In genomic region chr17:42779942-42780815, GRCh38 we compare ENCODE assay signal across 1 cellular context.
TF ChIP-seq lines count a peak whose summit lies in the region.

Gene WNK4, plus strand, starts transcription at chr17:42780610. Its CDS starts 89 bp downstream, at chr17:42780699.

TF ChIP-seq in HepG2, 621 proteins besides CTCF, POLR2A, EP300 and RAD21 (continued from another document and continues in another):
- TF ChIP-seq ARID4A (CRISPR knock-in tag; IDR thresholded peaks at IDR 0.05; ENCODE audit: borderline replicate concordance) (peak; percentile 65), PPARG (CRISPR knock-in tag; conservative IDR thresholded peaks at IDR 0.05) (peak; percentile 83), NR0B2 (CRISPR knock-in tag; IDR thresholded peaks at IDR 0.05) (no peak), ZNF598 (CRISPR knock-in tag; IDR thresholded peaks at IDR 0.05; ENCODE audit: borderline replicate concordance) (no peak), ZBED4 (CRISPR knock-in tag; IDR thresholded peaks at IDR 0.05; ENCODE audit: borderline replicate concordance) (peak; percentile 65; the same call in 1 of the 2 replicates), ZNF781 (CRISPR knock-in tag; IDR thresholded peaks at IDR 0.05; ENCODE audit: borderline replicate concordance, not compliant biosample characterization) (peak; percentile 72), NFAT5 (CRISPR knock-in tag; IDR thresholded peaks at IDR 0.05) (no peak), DMAP1 (CRISPR knock-in tag; IDR thresholded peaks at IDR 0.05) (peak; percentile 50; the same call in 1 of the 2 replicates), ZHX2 (IDR thresholded peaks at IDR 0.05; ENCODE audit: low read depth) (no peak), ZHX2 (CRISPR knock-in tag; IDR thresholded peaks at IDR 0.05; ENCODE audit: borderline replicate concordance) (0 out of 2 replicates have a peak, but pooled peaks have one; percentile 38), THAP9 (CRISPR knock-in tag; IDR thresholded peaks at IDR 0.05; ENCODE audit: borderline replicate concordance) (peak; percentile 20; the same call in 1 of the 2 replicates), MXD3 (CRISPR knock-in tag; IDR thresholded peaks at IDR 0.05) (no peak; the same call in 1 of the 2 replicates), ISL2 (CRISPR knock-in tag; IDR thresholded peaks at IDR 0.05) (peak; percentile 49), SMARCE1 (IDR thresholded peaks at IDR 0.05; ENCODE audit: borderline replicate concordance) (no peak), ZBTB34 (CRISPR knock-in tag; IDR thresholded peaks at IDR 0.05) (peak; percentile 67; the same call in 1 of the 2 replicates), ZNF224 (CRISPR knock-in tag; IDR thresholded peaks at IDR 0.05) (no peak; the same call in 1 of the 2 replicates), ZSCAN25 (CRISPR knock-in tag; IDR thresholded peaks at IDR 0.05) (peak; percentile 50; the same call in 1 of the 2 replicates), DRAP1 (CRISPR knock-in tag; IDR thresholded peaks at IDR 0.05) (peak; percentile 79), KDM5B (CRISPR knock-in tag; IDR thresholded peaks at IDR 0.05; ENCODE audit: borderline replicate concordance) (peak; percentile 57; the same call in 1 of the 2 replicates), HOXA5 (CRISPR knock-in tag; IDR thresholded peaks at IDR 0.05) (peak; percentile 73; the same call in 1 of the 2 replicates), ADNP (CRISPR knock-in tag; IDR thresholded peaks at IDR 0.05) (no peak)
